Comparison of ENCODE assay signal across 1 cellular context in the genomic region with DNA sequence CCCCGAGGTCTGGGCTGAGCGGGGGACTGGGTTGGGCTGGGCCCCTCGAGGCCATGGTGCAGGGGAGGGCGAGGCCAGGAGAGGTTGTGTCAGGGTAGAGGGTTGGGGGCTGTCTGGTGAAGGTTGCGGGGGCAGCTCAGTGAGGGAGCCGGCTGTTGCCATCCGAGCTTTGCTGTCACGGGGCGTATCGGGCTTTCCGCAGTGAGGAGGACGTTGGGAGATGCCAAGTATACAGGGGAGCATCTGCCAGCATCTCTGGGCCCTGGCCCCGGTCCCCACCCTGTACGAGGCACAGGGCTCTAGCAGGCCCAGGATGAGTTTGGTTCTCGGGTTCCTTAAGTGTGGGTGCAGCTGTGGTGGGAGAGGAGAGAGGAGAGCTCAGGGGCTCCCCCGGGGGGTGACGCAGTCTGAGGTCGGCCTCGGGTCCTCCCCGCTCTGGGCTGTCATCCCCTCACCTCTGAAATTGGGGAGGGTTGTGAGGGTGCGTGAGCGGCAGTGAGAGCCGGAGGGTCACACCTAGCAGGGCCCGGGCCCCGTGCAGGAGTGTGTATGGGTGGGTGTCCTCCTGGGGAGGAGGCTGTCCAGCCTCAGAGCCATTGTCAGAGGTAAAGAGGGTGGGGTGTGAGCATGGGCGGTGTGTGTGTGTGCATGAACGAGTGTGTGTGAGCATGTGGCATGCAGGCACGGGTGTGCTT.
TF ChIP-seq lines count a peak whose summit lies in the region.

No MANE protein-coding gene starts in this region.

TF ChIP-seq in H1, 55 proteins besides CTCF, POLR2A, EP300 and RAD21:
- TF ChIP-seq SAP30 (IDR thresholded peaks at IDR 0.05; ENCODE audit: insufficient read depth, insufficient replicate concordance, low read length) (no peak), GABPA (IDR thresholded peaks at IDR 0.05; ENCODE audit: borderline replicate concordance, insufficient read depth, low read length) (no peak), BCL11A (IDR thresholded peaks at IDR 0.05; ENCODE audit: low read depth in 2 of 2, low read length in 2 of 2) (no peak), GTF2F1 (IDR thresholded peaks at IDR 0.05; ENCODE audit: borderline replicate concordance, low read depth, low read length) (no peak), YY1 (IDR thresholded peaks at IDR 0.05; ENCODE audit: low read depth, low read length) (no peak), SP1 (IDR thresholded peaks at IDR 0.05; ENCODE audit: low read depth, low read length) (no peak), FOSL1 (IDR thresholded peaks at IDR 0.05; ENCODE audit: insufficient read depth, low read depth, low read length) (no peak), CHD1 (IDR thresholded peaks at IDR 0.05; ENCODE audit: low read depth, low read length) (no peak), RBBP5 (IDR thresholded peaks at IDR 0.05; ENCODE audit: borderline replicate concordance, low read depth, low read length) (no peak), CHD2 (IDR thresholded peaks at IDR 0.05; ENCODE audit: low read length) (no peak), KDM4A (IDR thresholded peaks at IDR 0.05; ENCODE audit: low read depth, low read length, severe bottlenecking) (no peak), KDM5A (IDR thresholded peaks at IDR 0.05; ENCODE audit: low read length) (no peak), NANOG (IDR thresholded peaks at IDR 0.05; ENCODE audit: insufficient read depth, low read depth, low read length, poor library complexity, severe bottlenecking) (no peak), HDAC6 (IDR thresholded peaks at IDR 0.05; ENCODE audit: low read depth, low read length) (no peak), MAFK (IDR thresholded peaks at IDR 0.05; ENCODE audit: low read depth, low read length) (no peak), SRF (IDR thresholded peaks at IDR 0.05; ENCODE audit: low read depth, low read length) (no peak), SUZ12 (IDR thresholded peaks at IDR 0.05; ENCODE audit: low read length) (no peak), EZH2 (IDR thresholded peaks at IDR 0.05; ENCODE audit: low read depth, low read length, severe bottlenecking) (no peak), ASH2L (IDR thresholded peaks at IDR 0.05; ENCODE audit: low read length) (no peak)
- TF ChIP-seq, protein P1, sequence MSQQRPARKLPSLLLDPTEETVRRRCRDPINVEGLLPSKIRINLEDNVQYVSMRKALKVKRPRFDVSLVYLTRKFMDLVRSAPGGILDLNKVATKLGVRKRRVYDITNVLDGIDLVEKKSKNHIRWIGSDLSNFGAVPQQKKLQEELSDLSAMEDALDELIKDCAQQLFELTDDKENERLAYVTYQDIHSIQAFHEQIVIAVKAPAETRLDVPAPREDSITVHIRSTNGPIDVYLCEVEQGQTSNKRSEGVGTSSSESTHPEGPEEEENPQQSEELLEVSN (IDR thresholded peaks at IDR 0.05) = no peak
